ENCODE assay signal across 27 cellular contexts in the genomic region with DNA sequence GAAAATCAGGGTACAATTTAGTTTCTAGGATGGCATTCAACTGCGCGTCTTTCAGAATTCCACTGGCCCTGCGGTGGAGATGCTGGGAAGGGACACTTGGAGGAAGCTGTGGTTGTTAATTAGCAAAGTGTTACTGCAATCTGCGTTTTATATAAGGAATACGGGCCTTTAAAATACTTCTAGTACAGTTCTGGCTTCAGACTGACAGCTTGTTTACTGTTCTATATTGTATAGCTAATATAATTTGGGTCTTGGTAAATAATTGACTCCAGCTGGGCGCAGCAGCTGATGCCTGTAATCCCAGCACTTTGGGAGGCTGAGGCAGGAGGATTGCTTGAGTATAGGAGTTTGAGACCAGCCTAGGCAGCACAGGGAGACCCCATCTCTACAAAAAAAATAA.
DNase-seq lines count a peak whose midpoint lies in the region; ATAC-seq and TF ChIP-seq lines count a peak whose summit lies in the region.
"Had no signal": no experiment of that assay in that cellular context is flagged by ENCODE, and none has a peak within 500 bp of the region (broad histone marks: within the 10 kb centered on the region; RNA-seq: fewer than 3 reads in every experiment).

No MANE protein-coding gene starts in this region.

- H3K9me3 Mint-ChIP-seq in nephron progenitor cell: no peaks in the 10 kb centered on the region

- H3K36me3 Mint-ChIP-seq in nephron progenitor cell (ENCODE audit: low read depth): no peaks in the 10 kb centered on the region
- H3K36me3 Mint-ChIP-seq: CD14-positive monocyte; CD8-positive, alpha-beta memory T cell had no signal

- H3K79me2 ChIP-seq in DND-41 (ENCODE audit: insufficient read depth, low read length) (no peaks in the 10 kb centered on the region), MM.1S (ENCODE audit: low read length) (no peaks in the 10 kb centered on the region), mammary epithelial cell (ENCODE audit: insufficient read depth, low read length) (no peaks in the 10 kb centered on the region)

- no TSS peak for BruUV-seq in mammary epithelial cell (replicated peaks; lab: Mats Ljungman, UMichigan)

- H3K9ac ChIP-seq in DND-41 (ENCODE audit: low read depth, low read length) (no peak overlapping the region; the same call in 1 of the 2 replicates), MM.1S (ENCODE audit: low read length) (no peak overlapping the region; the same call in 1 of the 2 replicates), mammary epithelial cell (ENCODE audit: insufficient read depth, low read length) (no peak overlapping the region)

- intact Hi-C loops in mammary epithelial cell (cut with micrococcal nuclease): no loop called here
- intact Hi-C loops in mucosa of descending colon (cut with DNase I, micrococcal nuclease): no loop called here

- H2AFZ ChIP-seq in DND-41 (ENCODE audit: low read depth, low read length) (peak overlapping the region; percentile 21), MM.1S (ENCODE audit: low read length) (peak overlapping the region; percentile 24), mammary epithelial cell (ENCODE audit: low read depth, low read length) (peak overlapping the region; percentile 35)

- in situ Hi-C loops in mammary epithelial cell (cut with MboI; ENCODE audit: low sequenced_read_pairs in 2 of 2): no loop called here

- H3K4me1 Mint-ChIP-seq in nephron progenitor cell: no peaks in the 10 kb centered on the region
- H3K4me1 Mint-ChIP-seq: CD8-positive, alpha-beta memory T cell had no signal

- H3K9me2 ChIP-seq in MM.1S (replicated peaks; ENCODE audit: insufficient read depth, low read length): no peaks in the 10 kb centered on the region

- H4K20me1 ChIP-seq in DND-41 (ENCODE audit: insufficient read depth, low read length) (no peaks in the 10 kb centered on the region), MM.1S (ENCODE audit: insufficient read depth, low read length) (no peaks in the 10 kb centered on the region), mammary epithelial cell (ENCODE audit: insufficient read depth, low read length) (no peaks in the 10 kb centered on the region)

- no peak for TF ChIP-seq CTCF in DND-41 (IDR thresholded peaks at IDR 0.05; ENCODE audit: borderline replicate concordance, extremely low read depth, low read length, poor library complexity, severe bottlenecking)
- TF ChIP-seq CTCF in MM.1S (IDR thresholded peaks at IDR 0.05; ENCODE audit: low read length): no peak
- no peak for TF ChIP-seq CTCF in mammary epithelial cell (conservative IDR thresholded peaks at IDR 0.05 in 1 of 2, IDR thresholded peaks at IDR 0.05 in 1 of 2; ENCODE audit: extremely low read depth in 1 of 2, insufficient read depth in 1 of 2, low read depth in 1 of 2, low read length in 2 of 2)
- TF ChIP-seq CTCF in mucosa of descending colon (IDR thresholded peaks at IDR 0.05): no peak
- TF ChIP-seq CTCF in nephron progenitor cell (IDR thresholded peaks at IDR 0.05): no peak

- H3K27me3 Mint-ChIP-seq in nephron progenitor cell (ENCODE audit: low read depth, poor library complexity): peaks cover 8% of the 10 kb centered on the region
- H3K27me3 Mint-ChIP-seq: CD8-positive, alpha-beta memory T cell had no signal

- H3F3A ChIP-seq in MM.1S (ENCODE audit: insufficient read depth, low read length): peaks cover 10% of the 10 kb centered on the region

- peaks cover 24% of the 10 kb centered on the region for H3K4me1 ChIP-seq in DND-41 (ENCODE audit: insufficient read depth, low read length)
- H3K4me1 ChIP-seq in MM.1S (ENCODE audit: low read length): peaks cover 12% of the 10 kb centered on the region
- peaks cover 10% of the 10 kb centered on the region for H3K4me1 ChIP-seq in mammary epithelial cell (ENCODE audit: insufficient read depth, low read length)
- H3K4me1 ChIP-seq in mucosa of descending colon (ENCODE audit: low read depth): peaks cover 7% of the 10 kb centered on the region
- H3K4me1 ChIP-seq: BE2C had no signal

- dilution Hi-C loops in mammary epithelial cell (cut with HindIII; ENCODE audit: low sequenced_read_pairs): no loop called here

- H3K4me3 Mint-ChIP-seq in nephron progenitor cell: no peak overlapping the region
- H3K4me3 Mint-ChIP-seq: CD14-positive monocyte; CD8-positive, alpha-beta memory T cell had no signal

- 97% methylated on average over 6 of the region's 6 CpGs for WGBS in mammary epithelial cell (ENCODE audit: low coverage, missing lambda C conversion rate)

- CTCF ChIA-PET in mammary epithelial cell (lab: Charles Lee; ENCODE audit: low non-redundant PET): no interaction called here

- H3K27me3 ChIP-seq in DND-41 (ENCODE audit: insufficient read depth, low read length, poor library complexity) (no peaks in the 10 kb centered on the region), MM.1S (replicated peaks; ENCODE audit: insufficient read depth, low read length) (no peaks in the 10 kb centered on the region), mammary epithelial cell (ENCODE audit: insufficient read depth, low read length) (no peaks in the 10 kb centered on the region)
- H3K27me3 ChIP-seq: BE2C had no signal

- H3K36me3 ChIP-seq in DND-41 (ENCODE audit: insufficient read depth, low read length): no peaks in the 10 kb centered on the region
- no peaks in the 10 kb centered on the region for H3K36me3 ChIP-seq in MM.1S (replicated peaks; ENCODE audit: insufficient read depth, low read length)
- no peaks in the 10 kb centered on the region for H3K36me3 ChIP-seq in mammary epithelial cell (ENCODE audit: insufficient read depth, low read length)
- H3K36me3 ChIP-seq in mucosa of descending colon (ENCODE audit: low read depth): no peaks in the 10 kb centered on the region
- H3K36me3 ChIP-seq: BE2C had no signal

- DNase-seq in DND-41: no peak
- DNase-seq in MM.1S: no peak
- DNase-seq in mammary epithelial cell: no peak
- no peak for DNase-seq in mucosa of descending colon
- DNase-seq in nephron progenitor cell: no peak
- no peak for DNase-seq in putamen (ENCODE audit: low spot score)
- no peak for DNase-seq in NCI-H2029 treated with DMSO at 0.1 percent for 48 hours (lab: John Stamatoyannopoulos, UW)
- DNase-seq: 8988T; ACHN; BE2C; CD8-positive, alpha-beta memory T cell; DMS 273 treated with DMSO at 0.1 percent for 48 hours; DMS79 treated with DMSO at 0.1 percent for 48 hours; H7; KG1; MV-4-11; NCI-H1105; NCI-H1436 treated with DMSO at 0.1 percent for 48 hours; NCI-H187 treated with DMSO at 0.1 percent for 48 hours; NCI-H446 treated with DMSO at 0.1 percent for 48 hours; NCI-H82; NK-92 treated with Interleukin-12 subunit alpha and Interleukin-12 subunit beta, amount 100 ng/mL, for 24 hours; SHP77 had no signal

- H3K4me3 ChIP-seq in DND-41 (ENCODE audit: low read depth in 1 of 2, low read length in 2 of 2) (no peak overlapping the region), MM.1S (ENCODE audit: low read length) (no peak overlapping the region), mammary epithelial cell (replicated peaks in 1 of 3; ENCODE audit: insufficient read depth in 1 of 3, low read depth in 2 of 3, low read length in 3 of 3) (no peak overlapping the region), mucosa of descending colon (no peak overlapping the region)

- no peak for ATAC-seq in DND-41 (ENCODE audit: insufficient read depth, low read depth)
- ATAC-seq in mucosa of descending colon: peak; percentile 91
- no peak for ATAC-seq in HG02623 (IDR thresholded peaks at IDR 0.05; ENCODE audit: unreplicated experiment)
- ATAC-seq: Panc1 had no signal

- peak overlapping the region; percentile 53 for H3K27ac ChIP-seq in DND-41 (ENCODE audit: low read length)
- H3K27ac ChIP-seq in MM.1S (ENCODE audit: low read length): peak overlapping the region; percentile 38; the same call in 1 of the 2 replicates
- H3K27ac ChIP-seq in mammary epithelial cell (ENCODE audit: insufficient read depth, low read depth, low read length): no peak overlapping the region
- H3K27ac ChIP-seq: RWPE1 had no signal

- no peak overlapping the region for H3K4me2 ChIP-seq in DND-41 (ENCODE audit: insufficient read depth, low read length)
- H3K4me2 ChIP-seq in MM.1S (ENCODE audit: low read depth, low read length): peak overlapping the region; percentile 39; the same call in 1 of the 2 replicates
- no peak overlapping the region for H3K4me2 ChIP-seq in mammary epithelial cell (ENCODE audit: insufficient read depth, low read depth, low read length)

- no peak overlapping the region for H3K27ac Mint-ChIP-seq in nephron progenitor cell
- H3K27ac Mint-ChIP-seq: CD14-positive monocyte; CD8-positive, alpha-beta memory T cell had no signal

- H3K9me3 ChIP-seq in DND-41 (ENCODE audit: insufficient read depth, low read length, severe bottlenecking): no peaks in the 10 kb centered on the region
- H3K9me3 ChIP-seq in MM.1S (replicated peaks; ENCODE audit: insufficient read depth, low read length): no peaks in the 10 kb centered on the region
- no peaks in the 10 kb centered on the region for H3K9me3 ChIP-seq in mammary epithelial cell (replicated peaks; ENCODE audit: insufficient read depth, low read length)
- no peaks in the 10 kb centered on the region for H3K9me3 ChIP-seq in mucosa of descending colon
- H3K9me3 ChIP-seq: BE2C had no signal
